ENCODE assay signal across 33 cellular contexts in the genomic region with DNA sequence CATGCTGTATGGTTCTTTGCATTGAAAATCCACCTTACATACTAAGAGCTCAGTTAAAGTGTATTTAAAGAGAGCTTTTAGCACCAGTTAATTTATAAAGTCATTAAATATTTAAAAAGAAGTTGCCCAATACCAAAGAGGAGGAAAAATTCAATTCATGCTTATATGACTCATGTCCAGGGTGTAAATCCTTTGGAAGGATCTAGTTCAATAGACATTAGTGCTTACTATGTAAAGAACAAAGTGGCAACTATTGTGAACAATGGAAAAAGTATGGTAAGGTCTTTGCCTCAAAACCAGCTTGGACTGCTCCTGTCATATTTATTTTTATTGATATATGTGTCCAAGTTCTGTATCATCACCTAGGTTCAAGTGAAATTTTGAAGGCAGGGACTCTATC.
"Had no signal": no experiment of that assay in that cellular context is flagged by ENCODE, and none has a peak within 500 bp of the region (broad histone marks: within the 10 kb centered on the region; RNA-seq: fewer than 3 reads in every experiment).

No MANE protein-coding gene starts in this region.

- H3K27ac Mint-ChIP-seq: activated B cell treated with CpG ODN at 0.5 μM for 24 hours; activated CD8-positive, alpha-beta T cell treated with anti-CD3 and anti-CD28 coated beads for 36 hours; activated naive CD4-positive, alpha-beta T cell treated with anti-CD3 and anti-CD28 coated beads for 36 hours; activated naive CD4-positive, alpha-beta T cell treated with anti-CD3 and anti-CD28 coated beads, Interleukin-2, amount 50 U/mL, for 24 hours; activated naive CD8-positive, alpha-beta T cell treated with anti-CD3 and anti-CD28 coated beads for 36 hours; activated naive CD8-positive, alpha-beta T cell treated with anti-CD3 and anti-CD28 coated beads, Interleukin-2, amount 50 U/mL, for 24 hours; activated T-helper 1 cell treated with anti-CD3 and anti-CD28 coated beads, Interleukin-12 subunit alpha, Interleukin-12 subunit beta, Interleukin-2, Interleukin-4 antibody, amounts not matched to agents 30 ng/mL and 10 ng/mL and 1 ng/mL, durations not matched to agents 14 hours and 24 hours and 36 hours; activated T-helper 2 cell treated with anti-CD3 and anti-CD28 coated beads, Interferon-gamma antibody, Interleukin-2, Interleukin-4, amounts not matched to agents 10 μg/mL and 5 μg/mL and 100 μg/mL, durations not matched to agents 14 hours and 24 hours and 36 hours; brain; dendritic cell treated with granulocyte-macrophage colony-stimulating factor and Interleukin-4, amounts not matched to agents 40 ng/mL and 50 ng/mL, for 4 days; effector memory CD8-positive, alpha-beta T cell; T-helper 17 cell; T-helper 2 cell treated with Interferon-gamma antibody and Interleukin-4, amounts not matched to agents 5 μg/mL and 100 μg/mL, for 36 hours had no signal

- H3K27me3 ChIP-seq: adrenal gland, ascending aorta, breast epithelium, dorsolateral prefrontal cortex, esophagus muscularis mucosa had no signal

- H3K9me3 Mint-ChIP-seq: activated B cell treated with CpG ODN at 0.5 μM for 24 hours; activated naive CD4-positive, alpha-beta T cell treated with anti-CD3 and anti-CD28 coated beads for 36 hours; activated naive CD4-positive, alpha-beta T cell treated with anti-CD3 and anti-CD28 coated beads, Interleukin-2, amount 50 U/mL, for 24 hours; activated naive CD8-positive, alpha-beta T cell treated with anti-CD3 and anti-CD28 coated beads, Interleukin-2, amount 50 U/mL, for 24 hours; activated T-helper 1 cell treated with anti-CD3 and anti-CD28 coated beads, Interleukin-12 subunit alpha, Interleukin-12 subunit beta, Interleukin-2, Interleukin-4 antibody, amounts not matched to agents 30 ng/mL and 10 ng/mL and 1 ng/mL, durations not matched to agents 14 hours and 24 hours and 36 hours; activated T-helper 2 cell treated with anti-CD3 and anti-CD28 coated beads, Interferon-gamma antibody, Interleukin-2, Interleukin-4, amounts not matched to agents 10 μg/mL and 5 μg/mL and 100 μg/mL, durations not matched to agents 14 hours and 24 hours and 36 hours; central memory CD8-positive, alpha-beta T cell; dendritic cell treated with granulocyte-macrophage colony-stimulating factor and Interleukin-4, amounts not matched to agents 40 ng/mL and 50 ng/mL, for 4 days had no signal

- H3K4me3 ChIP-seq: adrenal gland, ascending aorta, breast epithelium, coronary artery, dorsolateral prefrontal cortex, esophagus muscularis mucosa had no signal

- H3K27ac ChIP-seq: adrenal gland, ascending aorta, breast epithelium, coronary artery, dorsolateral prefrontal cortex, epithelial cell of prostate, esophagus muscularis mucosa, WERI-Rb-1 had no signal

- H3K36me3 Mint-ChIP-seq: activated naive CD4-positive, alpha-beta T cell treated with anti-CD3 and anti-CD28 coated beads, Interleukin-2, amount 50 U/mL, for 24 hours; activated naive CD8-positive, alpha-beta T cell treated with anti-CD3 and anti-CD28 coated beads for 36 hours had no signal

- H3K9me3 ChIP-seq: adrenal gland, ascending aorta, breast epithelium, esophagus muscularis mucosa had no signal

- DNase-seq: activated B cell treated with CpG ODN at 0.5 μM for 24 hours; activated CD4-positive, alpha-beta T cell treated with anti-CD3 and anti-CD28 coated beads for 48 hours; activated CD4-positive, alpha-beta T cell treated with anti-CD3 and anti-CD28 coated beads, Interleukin-2, amount 50 U/mL, for 1 hour; activated CD4-positive, alpha-beta T cell treated with anti-CD3 and anti-CD28 coated beads, Interleukin-2, amount 50 U/mL, for 48 hours; activated CD8-positive, alpha-beta memory T cell treated with anti-CD3 and anti-CD28 coated beads for 24 hours; activated CD8-positive, alpha-beta T cell treated with anti-CD3 and anti-CD28 coated beads for 36 hours; activated effector memory CD4-positive, alpha-beta T cell treated with anti-CD3 and anti-CD28 coated beads, Interleukin-2, amount 50 U/mL, for 16 hours; activated naive CD4-positive, alpha-beta T cell treated with anti-CD3 and anti-CD28 coated beads for 36 hours; activated naive CD8-positive, alpha-beta T cell treated with anti-CD3 and anti-CD28 coated beads for 36 hours; activated naive CD8-positive, alpha-beta T cell treated with anti-CD3 and anti-CD28 coated beads, Interleukin-2, amount 50 U/mL, for 24 hours; activated T-cell treated with anti-CD3 and anti-CD28 coated beads, Interleukin-2, amount 50 U/mL, for 4 hours; adrenal gland; amygdala; dorsolateral prefrontal cortex; effector memory CD8-positive, alpha-beta T cell; head of caudate nucleus; T-helper 1 cell; T-helper 17 cell; T1000; WERI-Rb-1 had no signal

- H3K4me1 ChIP-seq: adrenal gland, ascending aorta, breast epithelium, esophagus muscularis mucosa had no signal

- ATAC-seq: activated CD4-positive, CD25-positive, alpha-beta regulatory T cell treated with anti-CD3 and anti-CD28 coated beads, Interleukin-2, amount 50 U/mL, for 24 hours; activated CD8-positive, alpha-beta T cell treated with anti-CD3 and anti-CD28 coated beads for 36 hours; activated naive CD8-positive, alpha-beta T cell treated with anti-CD3 and anti-CD28 coated beads, Interleukin-2, amount 50 U/mL, for 24 hours; activated T-cell treated with anti-CD3 and anti-CD28 coated beads, Interleukin-2, amount 50 U/mL, for 4 hours; effector memory CD8-positive, alpha-beta T cell; T-helper 17 cell had no signal

- H3K27me3 Mint-ChIP-seq: activated B cell treated with CpG ODN at 0.5 μM for 24 hours; activated CD8-positive, alpha-beta T cell treated with anti-CD3 and anti-CD28 coated beads for 36 hours; activated naive CD4-positive, alpha-beta T cell treated with anti-CD3 and anti-CD28 coated beads, Interleukin-2, amount 50 U/mL, for 24 hours; activated naive CD8-positive, alpha-beta T cell treated with anti-CD3 and anti-CD28 coated beads for 36 hours; activated naive CD8-positive, alpha-beta T cell treated with anti-CD3 and anti-CD28 coated beads, Interleukin-2, amount 50 U/mL, for 24 hours; brain; central memory CD8-positive, alpha-beta T cell; dendritic cell treated with granulocyte-macrophage colony-stimulating factor and Interleukin-4, amounts not matched to agents 40 ng/mL and 50 ng/mL, for 4 days; effector memory CD8-positive, alpha-beta T cell; T-helper 17 cell had no signal

- H3K36me3 ChIP-seq: adrenal gland, ascending aorta, breast epithelium, WERI-Rb-1 had no signal

- H3K4me1 Mint-ChIP-seq: activated B cell treated with CpG ODN at 0.5 μM for 24 hours; activated naive CD4-positive, alpha-beta T cell treated with anti-CD3 and anti-CD28 coated beads, Interleukin-2, amount 50 U/mL, for 24 hours; activated naive CD8-positive, alpha-beta T cell treated with anti-CD3 and anti-CD28 coated beads for 36 hours; activated naive CD8-positive, alpha-beta T cell treated with anti-CD3 and anti-CD28 coated beads, Interleukin-2, amount 50 U/mL, for 24 hours; brain; central memory CD8-positive, alpha-beta T cell; T-helper 17 cell had no signal

- H3K4me3 Mint-ChIP-seq: activated B cell treated with CpG ODN at 0.5 μM for 24 hours; activated CD8-positive, alpha-beta T cell treated with anti-CD3 and anti-CD28 coated beads for 36 hours; activated naive CD4-positive, alpha-beta T cell treated with anti-CD3 and anti-CD28 coated beads for 36 hours; activated naive CD4-positive, alpha-beta T cell treated with anti-CD3 and anti-CD28 coated beads, Interleukin-2, amount 50 U/mL, for 24 hours; activated naive CD8-positive, alpha-beta T cell treated with anti-CD3 and anti-CD28 coated beads for 36 hours; activated naive CD8-positive, alpha-beta T cell treated with anti-CD3 and anti-CD28 coated beads, Interleukin-2, amount 50 U/mL, for 24 hours; activated T-cell treated with anti-CD3 and anti-CD28 coated beads, Interleukin-2, amount 50 U/mL, for 4 hours; activated T-helper 1 cell treated with anti-CD3 and anti-CD28 coated beads, Interleukin-12 subunit alpha, Interleukin-12 subunit beta, Interleukin-2, Interleukin-4 antibody, amounts not matched to agents 30 ng/mL and 10 ng/mL and 1 ng/mL, durations not matched to agents 14 hours and 24 hours and 36 hours; brain; central memory CD8-positive, alpha-beta T cell; dendritic cell treated with granulocyte-macrophage colony-stimulating factor and Interleukin-4, amounts not matched to agents 40 ng/mL and 50 ng/mL, for 4 days; effector memory CD8-positive, alpha-beta T cell; T-helper 17 cell; T-helper 2 cell treated with Interferon-gamma antibody and Interleukin-4, amounts not matched to agents 5 μg/mL and 100 μg/mL, for 36 hours had no signal
